Comparison of ENCODE assay signal across 1 cellular context in genomic region chr12:7927470-7927869, GRCh38.
TF ChIP-seq lines count a peak whose summit lies in the region.

No MANE protein-coding gene starts in this region.

TF ChIP-seq in H1, 55 proteins besides CTCF, POLR2A, EP300 and RAD21:
- TF ChIP-seq CHD1 (IDR thresholded peaks at IDR 0.05; ENCODE audit: low read depth, low read length) = no peak
- no peak for TF ChIP-seq TBP (IDR thresholded peaks at IDR 0.05; ENCODE audit: low read depth, low read length)
TF ChIP-seq in H1: peak in this region for 0.
